8 cellular contexts compared by ENCODE assay signal in genomic region chr19:29714953-29715694, GRCh38. TPM values are rescaled to one million over a fixed set of nuclear protein-coding genes. Genes with fewer than 3 reads are reported as not detected.
DNase-seq lines count a peak whose midpoint lies in the region; ATAC-seq and TF ChIP-seq lines count a peak whose summit lies in the region.

Gene C19orf12 (minus strand): TSS chr19:29715261. CDS start chr19:29708413, 6,848 bp downstream.

- peak; percentile 42 for DNase-seq in AG10803 (ENCODE audit: low read depth)
- peak; percentile 14 for DNase-seq in NOMO-1 treated with DMSO at 0.1 percent for 48 hours (lab: John Stamatoyannopoulos, UW; ENCODE audit: unreplicated experiment)
- peak; percentile 36 for DNase-seq in activated T-cell treated with anti-CD3 and anti-CD28 coated beads for 4 hours
- DNase-seq in stimulated activated naive CD4-positive, alpha-beta T cell treated with Interleukin-2 at 50 U/mL for 16 hours (lab: John Stamatoyannopoulos, UW) = peak; percentile 65

- H3K27me3 ChIP-seq in esophagus (ENCODE audit: control insufficient read depth in 1 of 2, insufficient read depth in 2 of 2, low read length in 2 of 2) = no peaks in the 10 kb centered on the region
- no peaks in the 10 kb centered on the region for H3K27me3 ChIP-seq in mucosa of stomach (ENCODE audit: control insufficient read depth, insufficient read depth, low read length)

- 0% methylated on average over 55 to 72 of the region's 72 CpGs for WGBS in esophagus, 2 donors

- H3K36me3 ChIP-seq in esophagus (ENCODE audit: control insufficient read depth in 2 of 2, insufficient read depth in 2 of 2, low read length in 1 of 2) (peaks cover 0 to 2% of the 10 kb centered on the region in 2 donors), mucosa of stomach (ENCODE audit: control insufficient read depth, insufficient read depth, low read length) (no peaks in the 10 kb centered on the region)

- no peaks in the 10 kb centered on the region for H3K9me3 ChIP-seq in esophagus (ENCODE audit: control insufficient read depth in 2 of 2, insufficient read depth in 1 of 2, low read depth in 1 of 2, low read length in 1 of 2)
- no peaks in the 10 kb centered on the region for H3K9me3 ChIP-seq in mucosa of stomach (ENCODE audit: control insufficient read depth, low read length)

- no peak for TF ChIP-seq CTCF in AG10803 (conservative IDR thresholded peaks at IDR 0.05; ENCODE audit: low read length)

- ATAC-seq in GM18907 (IDR thresholded peaks at IDR 0.05; ENCODE audit: unreplicated experiment) (peak; percentile 84), HG03108 (IDR thresholded peaks at IDR 0.05; ENCODE audit: unreplicated experiment) (peak; percentile 79)

- peak within 1 kb of the TSS; percentile 96 to 97 for H3K27ac ChIP-seq in esophagus (ENCODE audit: low read depth in 2 of 2, low read length in 1 of 2)

- H3K4me3 ChIP-seq in AG10803 (ENCODE audit: low read length) (peak within 1 kb of the TSS; percentile 87), esophagus (ENCODE audit: low read depth in 1 of 2, low read length in 2 of 2) (peak within 1 kb of the TSS; percentile 79 to 82), mucosa of stomach (ENCODE audit: low read length) (peak within 1 kb of the TSS; percentile 80)

- H3K9ac ChIP-seq in mucosa of stomach (ENCODE audit: low read length) = peak within 1 kb of the TSS; percentile 95

- H3K4me1 ChIP-seq in esophagus (ENCODE audit: control insufficient read depth in 2 of 2, insufficient read depth in 2 of 2, low read length in 1 of 2) (peaks cover 0 to 5% of the 10 kb centered on the region in 2 donors), mucosa of stomach (ENCODE audit: control insufficient read depth, insufficient read depth, low read length) (peaks cover 12% of the 10 kb centered on the region)

RNA-seq across cellular contexts. Expression of gene C19orf12, which starts in this region (rescaled TPM):
- 1 to 10 TPM; 8.2 to 8.4 TPM for polyA plus RNA-seq in esophagus

Comparison
In these comparisons a context has a peak if more than half of its experiments do, and no peak if none do; other contexts are left out.
1. Peak in every context shown above with its lines: DNase-seq, ATAC-seq, H3K4me3 ChIP-seq and H3K27ac ChIP-seq.
2. DNase-seq: peak in every context shown above with its lines; median percentile 65 in stimulated activated naive CD4-positive, alpha-beta T cell treated with Interleukin-2 at 50 U/mL for 16 hours; 42 in AG10803; 36 in activated T-cell treated with anti-CD3 and anti-CD28 coated beads for 4 hours; 14 in NOMO-1 treated with DMSO at 0.1 percent for 48 hours.